Comparison of ENCODE assay signal across 10 cellular contexts in genomic region chr20:19932170-19932667, GRCh38.
A peak's percentile ranks its signal among the peaks of the same experiment; 100 is the strongest.
DNase-seq lines count a peak whose midpoint lies in the region; ATAC-seq, FAIRE-seq and TF ChIP-seq lines count a peak whose summit lies in the region.
"Had no signal": no experiment of that assay in that cellular context is flagged by ENCODE, and none has a peak within 500 bp of the region (broad histone marks: within the 10 kb centered on the region; RNA-seq: fewer than 3 reads in every experiment).

No MANE protein-coding gene starts in this region.

- H3K36me3 ChIP-seq in cardiac muscle cell (no peaks in the 10 kb centered on the region), pancreas (no peaks in the 10 kb centered on the region)
- H3K36me3 ChIP-seq: ovary had no signal

- WGBS in pancreas, 2 donors, result 61 to 75% methylated on average over 9 of the region's 9 CpGs

- DNase-seq in AG10803 (ENCODE audit: low read depth) (peak; percentile 96), amniotic epithelial cell (ENCODE audit: low read depth) (peak; percentile 94), cardiac muscle cell (ENCODE audit: low read depth in 1 of 2, low spot score in 1 of 2) (peak in 1 of 2 donors; percentile 96), pancreas (no peak), GM19239 (ENCODE audit: insufficient read length, low spot score) (no peak), NCI-H1930 (lab: John Stamatoyannopoulos, UW) (no peak), SW 1271 (lab: John Stamatoyannopoulos, UW) (no peak), RKO (ENCODE audit: low spot score) (no peak)
- DNase-seq: activated naive CD8-positive, alpha-beta T cell treated with anti-CD3 and anti-CD28 coated beads for 36 hours had no signal

- H3K27ac ChIP-seq in cardiac muscle cell, result no peak overlapping the region
- peak overlapping the region in 1 of 4 donors; percentile 11 for H3K27ac ChIP-seq in pancreas
- H3K27ac ChIP-seq: ovary had no signal

- FAIRE-seq in pancreas (lab: Jason Lieb, UNC) (peak; percentile 76), GM19239 (lab: Jason Lieb, UNC) (no peak)

- H3K4me1 ChIP-seq in cardiac muscle cell (ENCODE audit: low read depth) (peaks cover 27% of the 10 kb centered on the region), pancreas (peaks cover 8 to 23% (median 22%) of the 10 kb centered on the region in 3 donors)

- H3K27me3 ChIP-seq in cardiac muscle cell (no peaks in the 10 kb centered on the region), pancreas (no peaks in the 10 kb centered on the region)
- H3K27me3 ChIP-seq: ovary had no signal

- H3K9me3 ChIP-seq in cardiac muscle cell (ENCODE audit: low read depth), result no peaks in the 10 kb centered on the region
- H3K9me3 ChIP-seq in pancreas, result no peaks in the 10 kb centered on the region
- H3K9me3 ChIP-seq: ovary had no signal

- peak; percentile 19 for TF ChIP-seq CTCF in AG10803 (conservative IDR thresholded peaks at IDR 0.05; ENCODE audit: low read length)
- peak; percentile 3 for TF ChIP-seq CTCF in cardiac muscle cell (IDR thresholded peaks at IDR 0.05; ENCODE audit: low read depth, low read length)
- TF ChIP-seq CTCF in pancreas (IDR thresholded peaks at IDR 0.05), result no peak

- ATAC-seq in pancreas, result peak in 1 of 4 donors; percentile 10

- intact Hi-C loops in pancreas (cut with DNase I), result no loop called here

- H3K4me3 ChIP-seq in AG10803 (ENCODE audit: low read length) (no peak overlapping the region), cardiac muscle cell (no peak overlapping the region), pancreas (no peak overlapping the region)
- H3K4me3 ChIP-seq: ovary had no signal

Comparison
In these comparisons a context has a peak if more than half of its experiments do, and no peak if none do; other contexts are left out.
1. DNase-seq: peak in AG10803 (single experiment) and amniotic epithelial cell (single experiment); none in pancreas (0 of 6), GM19239 (single experiment), NCI-H1930 (0 of 2), SW 1271 (0 of 2) and RKO (single experiment).
2. CTCF ChIP-seq: peak in AG10803 (single experiment) and cardiac muscle cell (single experiment); none in pancreas (0 of 4).